Comparison of ENCODE assay signal across 9 cellular contexts in the genomic region with DNA sequence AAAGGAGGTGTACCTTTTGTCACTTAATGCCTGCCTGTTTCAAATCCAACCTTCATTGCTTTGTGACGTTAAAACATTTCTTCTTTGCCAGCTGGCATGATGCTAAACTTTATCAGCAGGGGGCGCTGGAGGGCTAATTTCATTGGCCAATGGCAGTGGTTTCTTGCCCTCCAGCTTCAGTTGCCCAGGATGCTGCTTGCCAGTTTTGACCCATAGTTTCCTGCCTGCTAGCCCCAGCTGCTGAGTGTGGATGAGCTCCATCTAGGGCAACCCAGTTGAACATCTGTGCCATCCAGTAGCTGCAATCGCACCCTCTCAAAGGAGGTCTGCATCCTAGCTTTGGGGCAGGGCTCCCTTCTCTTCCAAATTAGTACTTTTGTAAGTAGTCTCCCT. TPM values are rescaled to one million over a fixed set of nuclear protein-coding genes. Genes with fewer than 3 reads are reported as not detected.
A peak's percentile ranks its signal among the peaks of the same experiment; 100 is the strongest.
DNase-seq lines count a peak whose midpoint lies in the region; ATAC-seq, FAIRE-seq and TF ChIP-seq lines count a peak whose summit lies in the region.
"Had no signal": no experiment of that assay in that cellular context is flagged by ENCODE, and none has a peak within 500 bp of the region (broad histone marks: within the 10 kb centered on the region; RNA-seq: fewer than 3 reads in every experiment).

No MANE protein-coding gene starts in this region.

- no peak for TF ChIP-seq EP300 in A549 (IDR thresholded peaks at IDR 0.05)

- CTCF ChIA-PET in A549 (lab: Yijun Ruan, JAX) = interaction anchor here (0.6 to 2.8 kb wide), 8 partner anchors 9 to 584 kb away, joined by 3 to 9 read pairs (median 4); no protein-coding TSS in a partner anchor

- FAIRE-seq in A549 (lab: Jason Lieb, UNC) = no peak

- H3K4me2 ChIP-seq in A549 = no peak overlapping the region

- TF ChIP-seq CTCF in A549 (IDR thresholded peaks at IDR 0.05) (peak; percentile 42), left ventricle myocardium inferior (IDR thresholded peaks at IDR 0.05; ENCODE audit: borderline replicate concordance) (peak; percentile 77)

- POLR2A ChIA-PET in A549 (lab: Yijun Ruan, JAX) = interaction anchor here (0.6 kb wide), 1 partner anchor 1063 kb away, joined by 3 read pairs; no protein-coding TSS in a partner anchor

- intact Hi-C loops in left ventricle myocardium inferior (cut with micrococcal nuclease) = loop anchor here (10.0 kb wide), 1 partner anchor 47 kb away; no protein-coding TSS in a partner anchor
- intact Hi-C loops in sciatic nerve (cut with DNase I) = loop anchor here (10.0 kb wide), 1 partner anchor 53 kb away; no protein-coding TSS in a partner anchor

- no peaks in the 10 kb centered on the region for H3K9me3 ChIP-seq in A549
- H3K9me3 ChIP-seq in MG63 = no peaks in the 10 kb centered on the region
- H3K9me3 ChIP-seq in left ventricle myocardium inferior (replicated peaks) = no peaks in the 10 kb centered on the region

- no peak for TF ChIP-seq POLR2A in A549 (IDR thresholded peaks at IDR 0.05; ENCODE audit: low read length)

- H3K27me3 ChIP-seq in MG63 = no peaks in the 10 kb centered on the region
- H3K27me3 ChIP-seq in left ventricle myocardium inferior (ENCODE audit: low read depth) = no peaks in the 10 kb centered on the region

- H3K4me3 ChIP-seq in A549 = no peak overlapping the region
- H3K4me3 ChIP-seq in MG63 = no peak overlapping the region
- no peak overlapping the region for H3K4me3 ChIP-seq in left ventricle myocardium inferior

- 15% methylated on average over 3 of the region's 3 CpGs for WGBS in A549 (ENCODE audit: missing lambda C conversion rate)

- no peaks in the 10 kb centered on the region for H3K36me3 Mint-ChIP-seq in activated naive CD8-positive, alpha-beta T cell treated with anti-CD3 and anti-CD28 coated beads for 36 hours

- peaks cover 9% of the 10 kb centered on the region for H3K27me3 Mint-ChIP-seq in activated naive CD8-positive, alpha-beta T cell treated with anti-CD3 and anti-CD28 coated beads for 36 hours

- H3K4me1 Mint-ChIP-seq in activated naive CD8-positive, alpha-beta T cell treated with anti-CD3 and anti-CD28 coated beads for 36 hours = peaks cover 5% of the 10 kb centered on the region

- no peak overlapping the region for H3K27ac Mint-ChIP-seq in activated naive CD8-positive, alpha-beta T cell treated with anti-CD3 and anti-CD28 coated beads for 36 hours

- TF ChIP-seq RAD21 in A549 (conservative IDR thresholded peaks at IDR 0.05 in 1 of 2, IDR thresholded peaks at IDR 0.05 in 1 of 2) = peak; percentile 33 to 50

- no peak overlapping the region for H3K4me3 Mint-ChIP-seq in activated naive CD8-positive, alpha-beta T cell treated with anti-CD3 and anti-CD28 coated beads for 36 hours

- no peaks in the 10 kb centered on the region for H3K9me3 Mint-ChIP-seq in activated naive CD8-positive, alpha-beta T cell treated with anti-CD3 and anti-CD28 coated beads for 36 hours

- H3K36me3 ChIP-seq in MG63 = no peaks in the 10 kb centered on the region
- H3K36me3 ChIP-seq in left ventricle myocardium inferior = no peaks in the 10 kb centered on the region

- H3K27ac ChIP-seq in A549 (no peak overlapping the region), left ventricle myocardium inferior (replicated peaks) (no peak overlapping the region)

- DNase-seq in A549 (ENCODE audit: low read depth in 1 of 2, low spot score in 1 of 2) = peak; percentile 18 to 57
- peak; percentile 67 for DNase-seq in MG63
- DNase-seq in SKM-1 treated with dmso at 0.1 percent for 144 hours (lab: John Stamatoyannopoulos, UW; ENCODE audit: unreplicated experiment) = peak; percentile 72
- DNase-seq in activated naive CD8-positive, alpha-beta T cell treated with anti-CD3 and anti-CD28 coated beads for 36 hours = peak; percentile 73
- peak; percentile 43 for DNase-seq in left ventricle myocardium inferior
- peak; percentile 86 for DNase-seq in sciatic nerve (ENCODE audit: low spot score)

- H3K4me1 ChIP-seq in A549 = 0 out of 3 replicates have a peak, but pooled peaks cover 3% of the 10 kb centered on the region
- H3K4me1 ChIP-seq in left ventricle myocardium inferior = no peaks in the 10 kb centered on the region

- ATAC-seq in A549 (peak; percentile 39 to 86; a peak in 4 of 6 replicates), GM18498 (IDR thresholded peaks at IDR 0.05; ENCODE audit: unreplicated experiment) (peak; percentile 79), sciatic nerve (peak; percentile 80), GM21825 (IDR thresholded peaks at IDR 0.05; ENCODE audit: unreplicated experiment) (no peak)

TF ChIP-seq in A549, 52 proteins besides CTCF, POLR2A, EP300 and RAD21:
- TF ChIP-seq SMC3 (IDR thresholded peaks at IDR 0.05) = 0 out of 3 replicates have a peak, but pooled peaks have one; percentile 24
- TF ChIP-seq, protein P1, sequence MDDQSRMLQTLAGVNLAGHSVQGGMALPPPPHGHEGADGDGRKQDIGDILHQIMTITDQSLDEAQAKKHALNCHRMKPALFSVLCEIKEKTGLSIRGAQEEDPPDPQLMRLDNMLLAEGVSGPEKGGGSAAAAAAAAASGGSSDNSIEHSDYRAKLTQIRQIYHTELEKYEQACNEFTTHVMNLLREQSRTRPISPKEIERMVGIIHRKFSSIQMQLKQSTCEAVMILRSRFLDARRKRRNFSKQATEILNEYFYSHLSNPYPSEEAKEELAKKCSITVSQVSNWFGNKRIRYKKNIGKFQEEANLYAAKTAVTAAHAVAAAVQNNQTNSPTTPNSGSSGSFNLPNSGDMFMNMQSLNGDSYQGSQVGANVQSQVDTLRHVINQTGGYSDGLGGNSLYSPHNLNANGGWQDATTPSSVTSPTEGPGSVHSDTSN (IDR thresholded peaks at IDR 0.05) = no peak

RNA-seq across cellular contexts. Expression of gene ACKR2, which starts 22.1 kb away (rescaled TPM):
- polyA plus RNA-seq in A549 (2011; rRNA removed) = 0.06 and 0.16 TPM in 2 replicates
- 0.11 TPM in 1 of 2 replicates, not detected in the other for polyA plus RNA-seq in A549 (2012; cell fraction: cytosol; rRNA removed)
- not detected in 2 replicates for polyA plus RNA-seq in A549 (2012; cell fraction: nucleus; rRNA removed)
- polyA plus RNA-seq in A549 (2017; fragmentation: RNase III; extraction: RNeasy Plus Mini Kit Qiagen cat#74134 plus additional on column Dnase treatment) = 0.05 TPM in 1 of 3 replicates, not detected in the others
- 0.08 and 0.15 TPM in 2 replicates for polyA minus RNA-seq in A549 (2011; rRNA and poly(A)+ RNA removed)
- not detected in 2 replicates for total RNA-seq in MG63 (2014; rRNA removed; shearing (Covaris generic); ENCODE audit: low replicate concordance)
- 1 to 10 TPM; 2.8 to 2.9 TPM for total RNA-seq in activated naive CD8-positive, alpha-beta T cell treated with anti-CD3 and anti-CD28 coated beads for 36 hours
- total RNA-seq in left ventricle myocardium inferior = 0.44 TPM
- 19.0 TPM for total RNA-seq in sciatic nerve

RNA-seq across cellular contexts. Expression of gene HIGD1A, which starts 27.0 kb away (rescaled TPM):
- polyA plus RNA-seq in A549 (2011; rRNA removed) (104 and 158 TPM in 2 replicates), A549 (2017; fragmentation: RNase III; extraction: RNeasy Plus Mini Kit Qiagen cat#74134 plus additional on column Dnase treatment) (137 to 147 TPM (median 146 TPM) in 3 replicates)
- polyA plus RNA-seq in A549 (2012; cell fraction: cytosol; rRNA removed) = 38.5 and 43.3 TPM in 2 replicates
- 6.8 and 15.9 TPM in 2 replicates for polyA plus RNA-seq in A549 (2012; cell fraction: nucleus; rRNA removed)
- polyA minus RNA-seq in A549 (2011; rRNA and poly(A)+ RNA removed) = 13.4 and 14.7 TPM in 2 replicates
- 93.8 and 116 TPM in 2 replicates for total RNA-seq in MG63 (2014; rRNA removed; shearing (Covaris generic); ENCODE audit: low replicate concordance)
- total RNA-seq in activated naive CD8-positive, alpha-beta T cell treated with anti-CD3 and anti-CD28 coated beads for 36 hours = 10 to 100 TPM; 83.1 to 85.3 TPM
- total RNA-seq in left ventricle myocardium inferior (377 TPM), sciatic nerve (71.4 TPM)

RNA-seq across cellular contexts. Expression of gene CYP8B1, which starts 44.4 kb away (rescaled TPM):
- polyA plus RNA-seq in A549 (2011; rRNA removed) (not detected in 2 replicates), A549 (2017; fragmentation: RNase III; extraction: RNeasy Plus Mini Kit Qiagen cat#74134 plus additional on column Dnase treatment) (not detected in 3 replicates)
- not detected in 2 replicates for polyA plus RNA-seq in A549 (2012; cell fraction: cytosol; rRNA removed)
- polyA plus RNA-seq in A549 (2012; cell fraction: nucleus; rRNA removed) = not detected in 2 replicates
- polyA minus RNA-seq in A549 (2011; rRNA and poly(A)+ RNA removed) = not detected in 2 replicates
- not detected in 2 replicates for total RNA-seq in MG63 (2014; rRNA removed; shearing (Covaris generic); ENCODE audit: low replicate concordance)
- not detected for total RNA-seq in activated naive CD8-positive, alpha-beta T cell treated with anti-CD3 and anti-CD28 coated beads for 36 hours
- total RNA-seq in left ventricle myocardium inferior (not detected), sciatic nerve (not detected)
- total RNA-seq: skeletal muscle tissue had no signal

RNA-seq across cellular contexts. Expression of gene CCDC13, which starts 58.3 kb away (rescaled TPM):
- polyA plus RNA-seq in A549 (2011; rRNA removed) = 0.47 and 0.49 TPM in 2 replicates
- 0.27 and 0.38 TPM in 2 replicates for polyA plus RNA-seq in A549 (2012; cell fraction: cytosol; rRNA removed)
- polyA plus RNA-seq in A549 (2012; cell fraction: nucleus; rRNA removed) = 0.70 and 0.82 TPM in 2 replicates
- 0.33 to 0.54 TPM (median 0.41 TPM) in 3 replicates for polyA plus RNA-seq in A549 (2017; fragmentation: RNase III; extraction: RNeasy Plus Mini Kit Qiagen cat#74134 plus additional on column Dnase treatment)
- not detected in 2 replicates for polyA minus RNA-seq in A549 (2011; rRNA and poly(A)+ RNA removed)
- total RNA-seq in MG63 (2014; rRNA removed; shearing (Covaris generic); ENCODE audit: low replicate concordance) = 0.59 and 10.2 TPM in 2 replicates
- under 1 TPM in 1 of 2 experiments, not detected in 1; 0.49 TPM for total RNA-seq in activated naive CD8-positive, alpha-beta T cell treated with anti-CD3 and anti-CD28 coated beads for 36 hours
- total RNA-seq in left ventricle myocardium inferior = 0.41 TPM
- total RNA-seq in sciatic nerve = 3.1 TPM
- total RNA-seq: skeletal muscle tissue had no signal
